Comparison of ENCODE assay signal across 1 cellular context in the genomic region with DNA sequence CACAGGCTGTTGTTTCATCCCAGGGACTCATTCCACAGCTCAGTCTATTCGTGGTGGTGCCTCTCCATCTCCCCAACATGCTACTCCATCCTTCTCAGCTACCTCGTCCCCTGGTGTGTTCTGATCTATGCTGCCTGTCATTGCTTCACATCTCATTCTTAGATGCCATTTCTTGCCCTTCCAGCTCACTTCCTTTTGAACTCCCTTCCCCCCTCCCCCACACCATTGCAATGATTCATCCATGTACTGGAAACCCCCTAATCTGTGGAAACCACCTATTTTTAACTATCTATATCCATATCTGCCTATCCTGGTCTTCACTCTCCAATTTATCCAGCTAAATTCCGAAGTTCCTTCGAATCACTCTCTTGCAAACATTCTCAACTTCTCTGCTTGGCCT.
TF ChIP-seq lines count a peak whose summit lies in the region.

No MANE protein-coding gene starts in this region.

TF ChIP-seq in endothelial cell of umbilical vein, 7 proteins besides CTCF, POLR2A, EP300 and RAD21:
- TF ChIP-seq, protein P1, sequence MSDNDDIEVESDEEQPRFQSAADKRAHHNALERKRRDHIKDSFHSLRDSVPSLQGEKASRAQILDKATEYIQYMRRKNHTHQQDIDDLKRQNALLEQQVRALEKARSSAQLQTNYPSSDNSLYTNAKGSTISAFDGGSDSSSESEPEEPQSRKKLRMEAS (IDR thresholded peaks at IDR 0.05; ENCODE audit: insufficient read depth, insufficient read length), result no peak
- peak; percentile 15 for TF ChIP-seq JUN (IDR thresholded peaks at IDR 0.05; ENCODE audit: borderline replicate concordance, insufficient read depth, insufficient read length, low read depth)
TF ChIP-seq in endothelial cell of umbilical vein: peak in this region for 1.
